Comparison of ENCODE assay signal across 29 cellular contexts in genomic region chr22:36726007-36726380, GRCh38. TPM values are rescaled to one million over a fixed set of nuclear protein-coding genes. Genes with fewer than 3 reads are reported as not detected.
"Had no signal": no experiment of that assay in that cellular context is flagged by ENCODE, and none has a peak within 500 bp of the region (broad histone marks: within the 10 kb centered on the region; RNA-seq: fewer than 3 reads in every experiment).

No MANE protein-coding gene starts in this region.

- H3K4me3 Mint-ChIP-seq: activated naive CD8-positive, alpha-beta T cell; immature natural killer cell; stimulated activated effector memory CD8-positive, alpha-beta T cell treated with anti-CD3 and anti-CD28 coated beads, Interleukin-12 subunit alpha, Interleukin-12 subunit beta, amount 100 ng/mL, for 72 hours; stimulated activated naive CD8-positive, alpha-beta T cell treated with anti-CD3 and anti-CD28 coated beads, Interleukin-15, Interleukin-2, amounts not matched to agents 100 ng/mL and 50 ng/mL, for 24 hours had no signal

- H3K4me1 ChIP-seq: body of pancreas, colonic mucosa, foreskin keratinocyte, heart left ventricle, right lobe of liver, upper lobe of left lung had no signal

- DNase-seq: activated CD4-positive, alpha-beta T cell treated with anti-CD3 and anti-CD28 coated beads for 48 hours; activated CD4-positive, alpha-beta T cell treated with anti-CD3 and anti-CD28 coated beads, Interleukin-2, amount 50 U/mL, for 48 hours; activated CD8-positive, alpha-beta memory T cell treated with anti-CD3 and anti-CD28 coated beads for 24 hours; activated effector memory CD4-positive, alpha-beta T cell treated with Interleukin-2 at 50 U/mL for 16 hours; activated naive CD4-positive, alpha-beta T cell treated with Interleukin-2 at 50 U/mL for 16 hours; anterior cingulate cortex; body of pancreas; cerebellar nuclear complex; colonic mucosa; foreskin keratinocyte; heart left ventricle; hypothalamus; immature natural killer cell; naive B cell; occipital lobe; stimulated activated CD4-positive, alpha-beta T cell treated with anti-CD3 and anti-CD28 coated beads, Interleukin-4, amount 100 ng/mL, for 24 hours had no signal

- H3K36me3 Mint-ChIP-seq: activated naive CD8-positive, alpha-beta T cell; immature natural killer cell; naive B cell had no signal

- ATAC-seq: body of pancreas; esophagus mucosa; foreskin keratinocyte; heart left ventricle; left lobe of liver; right lobe of liver; stimulated activated effector memory CD8-positive, alpha-beta T cell treated with anti-CD3 and anti-CD28 coated beads, Interleukin-12 subunit alpha, Interleukin-12 subunit beta, amount 100 ng/mL, for 72 hours had no signal

- H3K27ac Mint-ChIP-seq: activated naive CD8-positive, alpha-beta T cell; immature natural killer cell; naive B cell; stimulated activated effector memory CD8-positive, alpha-beta T cell treated with anti-CD3 and anti-CD28 coated beads, Interleukin-12 subunit alpha, Interleukin-12 subunit beta, amount 100 ng/mL, for 72 hours; stimulated activated naive CD8-positive, alpha-beta T cell treated with anti-CD3 and anti-CD28 coated beads, Interleukin-15, Interleukin-2, amounts not matched to agents 100 ng/mL and 50 ng/mL, for 24 hours had no signal

- H3K9me3 Mint-ChIP-seq: immature natural killer cell; stimulated activated effector memory CD8-positive, alpha-beta T cell treated with anti-CD3 and anti-CD28 coated beads, Interleukin-12 subunit alpha, Interleukin-12 subunit beta, amount 100 ng/mL, for 72 hours; stimulated activated naive CD8-positive, alpha-beta T cell treated with anti-CD3 and anti-CD28 coated beads, Interleukin-15, Interleukin-2, amounts not matched to agents 100 ng/mL and 50 ng/mL, for 24 hours had no signal

- H3K9me3 ChIP-seq: body of pancreas, colonic mucosa, heart left ventricle, right lobe of liver, upper lobe of left lung had no signal

- H3K4me1 Mint-ChIP-seq: immature natural killer cell; naive B cell; stimulated activated effector memory CD8-positive, alpha-beta T cell treated with anti-CD3 and anti-CD28 coated beads, Interleukin-12 subunit alpha, Interleukin-12 subunit beta, amount 100 ng/mL, for 72 hours had no signal

- H3K36me3 ChIP-seq: colonic mucosa, heart left ventricle, right lobe of liver, upper lobe of left lung had no signal

- H3K4me3 ChIP-seq: body of pancreas, colonic mucosa, heart left ventricle, lung, right lobe of liver, skin epidermis, upper lobe of left lung had no signal

- H3K27ac ChIP-seq: body of pancreas, colonic mucosa, foreskin keratinocyte, heart left ventricle, right lobe of liver, skin epidermis, upper lobe of left lung had no signal

RNA-seq across cellular contexts. Expression of gene CACNG2, which starts 22.4 kb away (rescaled TPM):
- total RNA-seq: body of pancreas; colonic mucosa; esophagus mucosa; foreskin keratinocyte; heart left ventricle; kidney epithelial cell; left lobe of liver; lung; right lobe of liver; subcutaneous adipose tissue; T-helper 1 cell treated with Interleukin-12 subunit alpha and Interleukin-12 subunit beta and Interleukin-4 antibody, amounts not matched to agents 30 ng/mL and 1 ng/mL, for 36 hours; upper lobe of left lung had no signal
- polyA plus RNA-seq: adipose tissue, foreskin keratinocyte, heart left ventricle, immature natural killer cell, lung had no signal
